Comparison of ENCODE assay signal across 24 cellular contexts in genomic region chr2:158315000-158315399, GRCh38.
DNase-seq lines count a peak whose midpoint lies in the region; TF ChIP-seq lines count a peak whose summit lies in the region.
"Had no signal": no experiment of that assay in that cellular context is flagged by ENCODE, and none has a peak within 500 bp of the region (broad histone marks: within the 10 kb centered on the region; RNA-seq: fewer than 3 reads in every experiment).

No MANE protein-coding gene starts in this region.

- in situ Hi-C loops in T47D (cut with HindIII; ENCODE audit: low pct_unique_long_range_greater_than_20kb, low sequenced_read_pairs): no loop called here
- in situ Hi-C loops in mammary epithelial cell (cut with MboI; ENCODE audit: low sequenced_read_pairs in 2 of 2): no loop called here

- H2AFZ ChIP-seq in mammary epithelial cell (ENCODE audit: low read depth, low read length): no peak overlapping the region
- H2AFZ ChIP-seq: GM23338 had no signal

- no peaks in the 10 kb centered on the region for H3K79me2 ChIP-seq in mammary epithelial cell (ENCODE audit: insufficient read depth, low read length)

- CTCF ChIA-PET in mammary epithelial cell (lab: Charles Lee; ENCODE audit: low non-redundant PET): no interaction called here

- H3K4me3 ChIP-seq in mammary epithelial cell (replicated peaks in 1 of 3; ENCODE audit: insufficient read depth in 1 of 3, low read depth in 2 of 3, low read length in 3 of 3): no peak overlapping the region
- H3K4me3 ChIP-seq: GM12878, GM23338 had no signal

- H3K9ac ChIP-seq in mammary epithelial cell (ENCODE audit: insufficient read depth, low read length): no peak overlapping the region
- H3K9ac ChIP-seq: SK-N-SH had no signal

- no peaks in the 10 kb centered on the region for H4K20me1 ChIP-seq in mammary epithelial cell (ENCODE audit: insufficient read depth, low read length)

- no peaks in the 10 kb centered on the region for H3K4me1 ChIP-seq in mammary epithelial cell (ENCODE audit: insufficient read depth, low read length)
- H3K4me1 ChIP-seq: BE2C had no signal

- WGBS in mammary epithelial cell (ENCODE audit: low coverage, missing lambda C conversion rate): 80% methylated on average over 1 of the region's 1 CpG

- H3K9me3 ChIP-seq in mammary epithelial cell (replicated peaks; ENCODE audit: insufficient read depth, low read length): no peaks in the 10 kb centered on the region
- H3K9me3 ChIP-seq: BE2C, SK-N-SH had no signal

- no peaks in the 10 kb centered on the region for H3K36me3 ChIP-seq in mammary epithelial cell (ENCODE audit: insufficient read depth, low read length)
- H3K36me3 ChIP-seq: BE2C had no signal

- dilution Hi-C loops in mammary epithelial cell (cut with HindIII; ENCODE audit: low sequenced_read_pairs): no loop called here

- intact Hi-C loops in mammary epithelial cell (cut with micrococcal nuclease): no loop called here
- intact Hi-C loops in cardiac septum (cut with DNase I): no loop called here

- peak; percentile 26 for DNase-seq in NCI-H146 (lab: John Stamatoyannopoulos, UW)
- no peak for DNase-seq in NCI-H146 treated with DMSO at 0.1 percent for 48 hours (lab: John Stamatoyannopoulos, UW; ENCODE audit: unreplicated experiment)
- DNase-seq in T47D (ENCODE audit: low read depth in 1 of 2, low spot score in 1 of 2): peak; percentile 13 to 60
- DNase-seq in mammary epithelial cell: no peak
- no peak for DNase-seq in cardiac septum (ENCODE audit: low spot score)
- no peak for DNase-seq in DMS 273 treated with DMSO at 0.1 percent for 48 hours (lab: John Stamatoyannopoulos, UW)
- DNase-seq: 8988T; ACHN; BE2C; CD8-positive, alpha-beta memory T cell; DMS79; EL; GDM1; H9; Kasumi-1; NCI-H1105; NCI-H1694 treated with DMSO at 0.1 percent for 48 hours; NCI-H2107; NCI-H2227 treated with DMSO at 0.1 percent for 48 hours; SK-N-SH; SW 1271 had no signal

- H3K27ac ChIP-seq in mammary epithelial cell (ENCODE audit: insufficient read depth, low read depth, low read length) (no peak overlapping the region), VCaP (peak overlapping the region; percentile 14)

- H3K27me3 ChIP-seq in mammary epithelial cell (ENCODE audit: insufficient read depth, low read length): no peaks in the 10 kb centered on the region
- H3K27me3 ChIP-seq: BE2C had no signal

- H3K4me2 ChIP-seq in mammary epithelial cell (ENCODE audit: insufficient read depth, low read depth, low read length): no peak overlapping the region
- H3K4me2 ChIP-seq: GM23338, SK-N-SH had no signal

- BruUV-seq in mammary epithelial cell (replicated peaks; lab: Mats Ljungman, UMichigan): no TSS peak

- TF ChIP-seq CTCF in mammary epithelial cell (conservative IDR thresholded peaks at IDR 0.05 in 1 of 2, IDR thresholded peaks at IDR 0.05 in 1 of 2; ENCODE audit: extremely low read depth in 1 of 2, insufficient read depth in 1 of 2, low read depth in 1 of 2, low read length in 2 of 2) (no peak), VCaP (conservative IDR thresholded peaks at IDR 0.05) (no peak)

Comparison
In these comparisons a context has a peak if more than half of its experiments do, and no peak if none do; other contexts are left out.
1. DNase-seq: peak in NCI-H146 (single experiment) and T47D (2 of 2); none in NCI-H146 treated with DMSO at 0.1 percent for 48 hours (single experiment), mammary epithelial cell (single experiment), cardiac septum (single experiment) and DMS 273 treated with DMSO at 0.1 percent for 48 hours (single experiment).